Comparison of ENCODE assay signal across 8 cellular contexts in genomic region chr2:213284105-213285090, GRCh38. TPM values are rescaled to one million over a fixed set of nuclear protein-coding genes. Genes with fewer than 3 reads are reported as not detected.
DNase-seq lines count a peak whose midpoint lies in the region; ATAC-seq and TF ChIP-seq lines count a peak whose summit lies in the region.

Gene SPAG16, plus strand, starts transcription at chr2:213284464.

- POLR2A ChIA-PET in T-cell (lab: Charles Lee) = no interaction called here

- H3K4me1 Mint-ChIP-seq in T-cell = peaks cover 40 to 48% (median 42%) of the 10 kb centered on the region in 3 donors

- peak within 1 kb of the TSS; percentile 95 to 97 (median 96) for H3K4me3 Mint-ChIP-seq in T-cell

- H3K36me3 Mint-ChIP-seq in T-cell = no peaks in the 10 kb centered on the region

- peak within 1 kb of the TSS; percentile 94 to 96 for H3K27ac Mint-ChIP-seq in T-cell

- H3K36me3 ChIP-seq in left ventricle myocardium inferior = no peaks in the 10 kb centered on the region
- H3K36me3 ChIP-seq in upper lobe of left lung = no peaks in the 10 kb centered on the region

- DNase-seq in GM03348 (ENCODE audit: low spot score) (peak; percentile 99), HCEC 1CT (peak; percentile 98), NCI-H1092 (lab: John Stamatoyannopoulos, UW) (peak; percentile 95), T-cell (peak; percentile 86 to 97 (median 95)), left ventricle myocardium inferior (peak; percentile 94), posterior vena cava (ENCODE audit: low spot score) (peak; percentile 99), upper lobe of left lung (peak; percentile 94 to 96)

- no peak for TF ChIP-seq EP300 in upper lobe of left lung (IDR thresholded peaks at IDR 0.05)

- WGBS in upper lobe of left lung, 2 donors = 3 to 15% methylated on average over 12 to 48 of the region's 59 CpGs

- no peaks in the 10 kb centered on the region for H3K27me3 Mint-ChIP-seq in T-cell

- ATAC-seq in T-cell (replicated peaks in 1 of 4) (peak; percentile 92 to 97 (median 96)), upper lobe of left lung (ENCODE audit: low FRiP score in 2 of 2) (peak; percentile 98)

- TF ChIP-seq CTCF in left ventricle myocardium inferior (IDR thresholded peaks at IDR 0.05; ENCODE audit: borderline replicate concordance) (no peak), upper lobe of left lung (IDR thresholded peaks at IDR 0.05) (no peak)

- no peaks in the 10 kb centered on the region for H3K27me3 ChIP-seq in left ventricle myocardium inferior (ENCODE audit: low read depth)
- no peaks in the 10 kb centered on the region for H3K27me3 ChIP-seq in upper lobe of left lung

- intact Hi-C loops in left ventricle myocardium inferior (cut with micrococcal nuclease) = no loop called here
- intact Hi-C loops in posterior vena cava (cut with DNase I) = no loop called here

- H3K9me3 Mint-ChIP-seq in T-cell = no peaks in the 10 kb centered on the region

- peak within 1 kb of the TSS; percentile 89 for H3K4me3 ChIP-seq in left ventricle myocardium inferior
- peak within 1 kb of the TSS; percentile 39 to 83 (median 65) for H3K4me3 ChIP-seq in upper lobe of left lung

- CTCF ChIA-PET in T-cell (lab: Charles Lee) = interaction anchor here in 1 of 2 donors (0.8 to 1.4 kb wide), 8 partner anchors 14 to 1985 kb away, joined by 3 to 7 read pairs (median 4); no protein-coding TSS in a partner anchor

- peak within 1 kb of the TSS; percentile 86 for H3K27ac ChIP-seq in angular gyrus (ENCODE audit: low read depth, low read length)
- peak within 1 kb of the TSS; percentile 67 for H3K27ac ChIP-seq in left ventricle myocardium inferior (replicated peaks)
- peak within 1 kb of the TSS; percentile 45 to 79 (median 63) for H3K27ac ChIP-seq in upper lobe of left lung

- peak in 3 of 4 donors; percentile 20 to 70 (median 46) for TF ChIP-seq POLR2A in upper lobe of left lung (IDR thresholded peaks at IDR 0.05)

- peaks cover 37% of the 10 kb centered on the region for H3K4me1 ChIP-seq in left ventricle myocardium inferior
- peaks cover 4 to 15% (median 9%) of the 10 kb centered on the region in 4 donors for H3K4me1 ChIP-seq in upper lobe of left lung

- H3K9me3 ChIP-seq in left ventricle myocardium inferior (replicated peaks) (no peaks in the 10 kb centered on the region), upper lobe of left lung (no peaks in the 10 kb centered on the region)

RNA-seq across cellular contexts. Expression of gene SPAG16, which starts in this region (rescaled TPM):
- 1 to 10 TPM; 4.0 to 8.8 (median 6.1) TPM for total RNA-seq in T-cell
- total RNA-seq in left ventricle myocardium inferior = 20.6 TPM
- total RNA-seq in posterior vena cava = 10 to 100 TPM; 23.0 to 28.8 TPM
- total RNA-seq in upper lobe of left lung = 10 to 100 TPM in 5 of 6 donors, 1 to 10 TPM in 1; 9.7 to 65.0 (median 12.9) TPM

Comparison
In these comparisons a context has a peak if more than half of its experiments do, and no peak if none do; other contexts are left out.
1. Peak in every context shown above with its lines: DNase-seq, ATAC-seq, H3K4me3 ChIP-seq and H3K27ac ChIP-seq.